Comparison of ENCODE assay signal across 1 cellular context in genomic region chr5:20601678-20602100, GRCh38.
TF ChIP-seq lines count a peak whose summit lies in the region.

No MANE protein-coding gene starts in this region.

TF ChIP-seq in WTC11, 78 proteins besides CTCF, POLR2A, EP300 and RAD21 (continued from another document):
- no peak for TF ChIP-seq ESRRA (CRISPR knock-in tag; IDR thresholded peaks at IDR 0.05; ENCODE audit: borderline replicate concordance)
- no peak for TF ChIP-seq TEAD1 (CRISPR knock-in tag; IDR thresholded peaks at IDR 0.05)
- no peak for TF ChIP-seq ZMAT4 (CRISPR knock-in tag; IDR thresholded peaks at IDR 0.05)
- TF ChIP-seq TEAD4 (CRISPR knock-in tag; IDR thresholded peaks at IDR 0.05), result no peak
